ENCODE assay signal across 8 cellular contexts in the genomic region with DNA sequence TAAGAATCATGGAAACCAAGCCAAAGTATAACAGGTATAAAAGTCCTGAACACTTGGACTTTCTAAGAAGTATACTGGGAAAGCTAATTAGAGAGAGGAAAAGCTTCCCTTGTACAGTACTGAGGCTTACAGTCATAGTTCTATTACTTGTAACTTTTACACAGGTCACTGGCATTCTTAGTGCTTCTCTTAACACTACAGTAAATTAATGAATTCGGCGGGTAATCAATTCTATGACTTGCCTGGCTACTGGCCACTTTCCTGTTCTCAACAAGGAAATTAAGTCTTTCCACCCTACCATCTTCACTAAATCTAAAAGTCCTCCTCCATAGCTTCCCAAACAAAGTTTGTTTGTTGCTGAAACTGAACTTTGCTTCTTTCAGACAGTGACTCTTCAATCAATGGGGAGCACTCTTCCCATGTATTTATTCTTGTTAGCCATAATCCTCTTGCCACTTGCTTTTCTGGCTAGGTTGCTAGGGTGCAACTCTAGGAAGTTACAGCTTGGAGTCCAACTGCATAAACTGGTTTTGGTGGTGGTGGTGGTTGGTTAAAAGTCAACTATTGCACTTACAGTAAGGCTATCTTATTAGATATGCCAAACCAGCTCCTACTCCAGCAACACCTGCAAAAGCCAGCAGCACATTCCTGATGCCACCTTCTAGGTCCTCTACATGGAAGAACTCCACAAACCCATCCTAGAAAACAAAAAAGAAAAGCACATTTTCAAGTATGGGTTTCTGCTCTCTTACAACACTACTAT. TPM values are rescaled to one million over a fixed set of nuclear protein-coding genes. Genes with fewer than 3 reads are reported as not detected.
A peak's percentile ranks its signal among the peaks of the same experiment; 100 is the strongest.
DNase-seq lines count a peak whose midpoint lies in the region; ATAC-seq and TF ChIP-seq lines count a peak whose summit lies in the region.

No MANE protein-coding gene starts in this region.

- H3K4me1 ChIP-seq in mucosa of stomach (ENCODE audit: control insufficient read depth, insufficient read depth, low read length) = peaks cover 34% of the 10 kb centered on the region

- H3K27me3 ChIP-seq in mucosa of stomach (ENCODE audit: control insufficient read depth, insufficient read depth, low read length) = no peaks in the 10 kb centered on the region

- peak overlapping the region; percentile 92 for H3K4me3 Mint-ChIP-seq in chondrocyte (ENCODE audit: unreplicated experiment)

- H3K27me3 Mint-ChIP-seq in chondrocyte (ENCODE audit: low read depth) = no peaks in the 10 kb centered on the region

- H3K9me3 ChIP-seq in KOPT-K1 (ENCODE audit: insufficient read depth, low read length, poor library complexity, severe bottlenecking) = no peaks in the 10 kb centered on the region
- H3K9me3 ChIP-seq in mucosa of stomach (ENCODE audit: control insufficient read depth, low read length) = no peaks in the 10 kb centered on the region

- H3K27ac Mint-ChIP-seq in chondrocyte (ENCODE audit: unreplicated experiment) = peak overlapping the region; percentile 97

- no peaks in the 10 kb centered on the region for H3K9me3 Mint-ChIP-seq in chondrocyte (ENCODE audit: low read depth)

- peaks cover 59% of the 10 kb centered on the region for H3K36me3 Mint-ChIP-seq in chondrocyte (ENCODE audit: low read depth)

- peak overlapping the region; percentile 92 for H3K4me3 ChIP-seq in AG09309 (ENCODE audit: control insufficient read depth, low read depth, low read length)
- H3K4me3 ChIP-seq in mucosa of stomach (ENCODE audit: low read length) = peak overlapping the region; percentile 96

- ATAC-seq in HG03135 (IDR thresholded peaks at IDR 0.05; ENCODE audit: unreplicated experiment) (no peak), HG02981 (IDR thresholded peaks at IDR 0.05; ENCODE audit: unreplicated experiment) (no peak), HG03139 (IDR thresholded peaks at IDR 0.05; ENCODE audit: unreplicated experiment) (no peak)

- H3K36me3 ChIP-seq in KOPT-K1 (ENCODE audit: insufficient read depth, low read length) (peaks cover 69% of the 10 kb centered on the region), mucosa of stomach (ENCODE audit: control insufficient read depth, insufficient read depth, low read length) (peaks cover 10% of the 10 kb centered on the region)

- H3K9ac ChIP-seq in mucosa of stomach (ENCODE audit: low read length) = peak overlapping the region; percentile 86

- peaks cover 62% of the 10 kb centered on the region for H3K4me1 Mint-ChIP-seq in chondrocyte (ENCODE audit: low read depth)

- peak overlapping the region; percentile 94 for H3K27ac ChIP-seq in KOPT-K1 (ENCODE audit: low read depth, low read length, poor library complexity, severe bottlenecking)

- no peak for TF ChIP-seq CTCF in AG09309 (IDR thresholded peaks at IDR 0.05; ENCODE audit: control insufficient read depth, insufficient read depth, low read depth, low read length, missing control alignments)
- TF ChIP-seq CTCF in chondrocyte (IDR thresholded peaks at IDR 0.05) = no peak

- no peak for DNase-seq in AG09309 (ENCODE audit: low read depth)
- DNase-seq in chondrocyte (ENCODE audit: low spot score) = no peak
- no peak for DNase-seq in SW480 (ENCODE audit: low spot score)

RNA-seq across cellular contexts. Expression of a gene that starts 2.4 kb away (rescaled TPM):
- 211 to 264 TPM (median 255 TPM) in 3 replicates for total RNA-seq in chondrocyte

RNA-seq across cellular contexts. Expression of a gene that starts 27.8 kb away (rescaled TPM):
- total RNA-seq in chondrocyte = 3.6 to 5.7 TPM (median 5.1 TPM) in 3 replicates

RNA-seq across cellular contexts. Expression of a gene that starts 52.4 kb away (rescaled TPM):
- 85.5 to 125 TPM (median 85.7 TPM) in 3 replicates for total RNA-seq in chondrocyte
